Comparison of ENCODE assay signal across 14 cellular contexts in the genomic region with DNA sequence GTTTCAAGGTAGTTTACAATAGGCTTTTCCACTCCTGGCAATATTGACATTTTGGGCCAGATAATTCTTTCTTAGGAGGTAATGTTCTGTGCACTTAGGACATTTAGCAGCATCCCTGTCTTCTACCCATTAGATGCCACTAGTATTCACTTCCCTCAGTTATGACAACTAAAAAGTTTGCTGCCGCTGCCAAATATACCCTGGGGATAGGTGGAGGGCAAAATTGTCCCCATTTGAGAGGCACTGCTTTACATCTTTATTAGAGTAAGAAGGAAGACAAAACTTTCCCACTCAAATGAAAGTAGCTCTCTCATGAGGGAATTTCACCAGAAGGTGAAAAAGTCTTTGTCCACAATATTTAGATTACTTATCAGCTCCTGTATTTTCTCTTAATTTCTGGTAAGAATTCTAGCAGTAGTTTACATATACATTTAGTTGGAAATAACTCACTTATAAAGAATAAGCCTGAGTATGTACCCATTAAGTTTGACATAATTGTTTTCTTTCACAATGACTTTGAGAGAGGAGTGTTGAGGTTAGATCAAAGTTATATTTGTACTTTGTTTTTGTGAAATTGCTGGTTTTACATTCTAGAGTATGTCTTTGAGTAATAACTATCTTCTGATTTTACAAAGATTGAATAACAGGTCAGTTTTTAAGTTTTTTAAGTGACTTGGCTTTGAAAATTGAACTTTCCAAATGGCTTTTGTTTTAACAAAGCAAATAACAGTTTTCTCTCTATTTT. TPM values are rescaled to one million over a fixed set of nuclear protein-coding genes. Genes with fewer than 3 reads are reported as not detected.
DNase-seq lines count a peak whose midpoint lies in the region; ATAC-seq, FAIRE-seq and TF ChIP-seq lines count a peak whose summit lies in the region.
"Had no signal": no experiment of that assay in that cellular context is flagged by ENCODE, and none has a peak within 500 bp of the region (broad histone marks: within the 10 kb centered on the region; RNA-seq: fewer than 3 reads in every experiment).

No MANE protein-coding gene starts in this region.

- no peaks in the 10 kb centered on the region for H3K9me3 Mint-ChIP-seq in chondrocyte (ENCODE audit: low read depth)
- H3K9me3 Mint-ChIP-seq: CD8-positive, alpha-beta T cell had no signal

- DNase-seq in GM12892 (ENCODE audit: insufficient read length) (no peak), H4 (ENCODE audit: low spot score) (no peak), DMS53 (lab: John Stamatoyannopoulos, UW) (no peak), GM03348 (ENCODE audit: low spot score) (no peak), chondrocyte (ENCODE audit: low spot score) (no peak)
- DNase-seq: activated CD4-positive, CD25-positive, alpha-beta regulatory T cell; amniotic stem cell; CD8-positive, alpha-beta T cell; NCI-H226; stimulated activated CD4-positive, alpha-beta T cell treated with anti-CD3 and anti-CD28 coated beads, Interleukin-4, amount 100 ng/mL, for 24 hours had no signal

- H3K4me1 Mint-ChIP-seq in chondrocyte (ENCODE audit: low read depth): no peaks in the 10 kb centered on the region

- H3K27ac Mint-ChIP-seq in chondrocyte (ENCODE audit: unreplicated experiment): no peak overlapping the region
- H3K27ac Mint-ChIP-seq: CD8-positive, alpha-beta T cell; progenitor cell of endocrine pancreas had no signal

- H3K27me3 Mint-ChIP-seq in chondrocyte (ENCODE audit: low read depth): no peaks in the 10 kb centered on the region
- H3K27me3 Mint-ChIP-seq: progenitor cell of endocrine pancreas had no signal

- peak; percentile 57 for FAIRE-seq in GM12892 (lab: Jason Lieb, UNC)

- ATAC-seq in GM19023 (IDR thresholded peaks at IDR 0.05; ENCODE audit: unreplicated experiment) (peak; percentile 80), HG02759 (IDR thresholded peaks at IDR 0.05; ENCODE audit: unreplicated experiment) (peak; percentile 80), HG03520 (IDR thresholded peaks at IDR 0.05; ENCODE audit: unreplicated experiment) (peak; percentile 84)
- ATAC-seq: CD8-positive, alpha-beta T cell had no signal

- peaks cover 11% of the 10 kb centered on the region for H3K36me3 Mint-ChIP-seq in chondrocyte (ENCODE audit: low read depth)

- TF ChIP-seq CTCF in chondrocyte (IDR thresholded peaks at IDR 0.05): no peak

- no peak for TF ChIP-seq POLR2A in GM12892 (IDR thresholded peaks at IDR 0.05; ENCODE audit: low read depth, low read length)

- no peak overlapping the region for H3K4me3 Mint-ChIP-seq in chondrocyte (ENCODE audit: unreplicated experiment)
- H3K4me3 Mint-ChIP-seq: CD8-positive, alpha-beta T cell had no signal

RNA-seq across cellular contexts. Expression of a gene that starts 46.0 kb away (rescaled TPM):
- 103 TPM for polyA plus RNA-seq in GM12892 (2012; ENCODE audit: missing spikeins)
- total RNA-seq in H4 (2014; rRNA removed; shearing (Covaris generic)): 32.2 and 94.1 TPM in 2 replicates
- 11.7 to 45.3 TPM (median 16.4 TPM) in 3 replicates for total RNA-seq in chondrocyte
